Comparison of ENCODE assay signal across 9 cellular contexts in the genomic region with DNA sequence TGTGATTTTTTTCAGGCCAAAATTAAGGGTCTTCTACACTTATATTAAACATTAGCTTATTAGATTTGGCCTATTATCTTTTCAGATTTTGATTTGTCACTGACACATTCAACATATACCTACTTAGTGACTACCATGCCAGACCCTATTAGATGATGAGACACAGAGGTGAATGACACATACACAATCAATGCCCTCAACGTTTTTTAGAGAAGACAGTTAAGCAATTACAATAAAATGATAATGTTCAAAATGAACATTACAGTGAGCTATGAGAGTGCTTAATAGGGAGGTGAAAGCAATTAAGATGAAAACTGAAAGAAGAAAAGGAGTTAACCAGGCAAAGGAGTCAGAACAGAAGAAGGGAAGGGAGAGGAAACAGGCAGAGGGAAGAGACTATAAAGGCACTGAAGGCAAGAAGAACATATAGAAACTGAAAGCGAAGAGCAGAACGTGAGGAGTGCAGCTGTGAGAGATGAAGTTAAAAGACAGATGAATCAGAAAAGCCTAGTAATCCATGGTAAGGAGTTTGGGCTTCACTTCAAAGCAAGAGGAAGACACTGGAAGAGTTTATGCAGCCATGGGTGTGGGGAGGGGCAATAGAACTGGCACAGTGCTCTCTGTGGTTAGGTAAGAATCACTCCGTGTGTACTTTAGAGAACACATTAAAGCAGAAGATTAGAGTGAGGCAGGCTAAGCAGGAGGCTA.
A peak's percentile ranks its signal among the peaks of the same experiment; 100 is the strongest.
DNase-seq lines count a peak whose midpoint lies in the region; ATAC-seq and TF ChIP-seq lines count a peak whose summit lies in the region.
"Had no signal": no experiment of that assay in that cellular context is flagged by ENCODE, and none has a peak within 500 bp of the region (broad histone marks: within the 10 kb centered on the region; RNA-seq: fewer than 3 reads in every experiment).

No MANE protein-coding gene starts in this region.

- DNase-seq in Daoy (ENCODE audit: low read depth) (peak; percentile 70), activated T-cell treated with anti-CD3 and anti-CD28 coated beads for 48 hours (ENCODE audit: low read depth) (peak; percentile 2), skeletal muscle cell (ENCODE audit: low read depth) (peak; percentile 83), esophagus muscularis mucosa (ENCODE audit: extremely low spot score) (no peak), SHP77 (lab: John Stamatoyannopoulos, UW) (no peak), NCI-H1092 (lab: John Stamatoyannopoulos, UW) (no peak)

- H3K4me3 ChIP-seq in skeletal muscle cell (ENCODE audit: low read depth, low read length) (peak overlapping the region; percentile 4), esophagus muscularis mucosa (no peak overlapping the region)
- H3K4me3 ChIP-seq: SK-N-MC had no signal

- no peak for TF ChIP-seq EP300 in esophagus muscularis mucosa (IDR thresholded peaks at IDR 0.05)

- intact Hi-C loops in esophagus muscularis mucosa (cut with DNase I) = no loop called here

- no peaks in the 10 kb centered on the region for H3K9me3 ChIP-seq in esophagus muscularis mucosa

- H3K36me3 ChIP-seq in esophagus muscularis mucosa = no peaks in the 10 kb centered on the region

- ATAC-seq in GM19467 (IDR thresholded peaks at IDR 0.05; ENCODE audit: unreplicated experiment) (peak; percentile 94), HG03457 (IDR thresholded peaks at IDR 0.05; ENCODE audit: unreplicated experiment) (peak; percentile 87)

- H3K4me1 ChIP-seq in esophagus muscularis mucosa = peaks cover 6 to 12% (median 10%) of the 10 kb centered on the region in 4 donors

- no peak overlapping the region for H3K27ac ChIP-seq in esophagus muscularis mucosa (replicated peaks in 1 of 4)
- H3K27ac ChIP-seq: SK-N-MC had no signal

- TF ChIP-seq POLR2A in esophagus muscularis mucosa (IDR thresholded peaks at IDR 0.05; ENCODE audit: low read depth) = no peak

- H3K27me3 ChIP-seq in esophagus muscularis mucosa = no peaks in the 10 kb centered on the region

- 68% methylated on average over 4 of the region's 4 CpGs for WGBS in esophagus muscularis mucosa

- TF ChIP-seq CTCF in esophagus muscularis mucosa (IDR thresholded peaks at IDR 0.05) = no peak

Comparison
In these comparisons a context has a peak if more than half of its experiments do, and no peak if none do; other contexts are left out.
1. DNase-seq: peak in Daoy (single experiment), activated T-cell treated with anti-CD3 and anti-CD28 coated beads for 48 hours (single experiment) and skeletal muscle cell (single experiment); none in esophagus muscularis mucosa (single experiment), SHP77 (0 of 2) and NCI-H1092 (single experiment).